In genomic region chr2:127614246-127614645, GRCh38 we compare ENCODE assay signal across 19 cellular contexts. TPM values are rescaled to one million over a fixed set of nuclear protein-coding genes. Genes with fewer than 3 reads are reported as not detected.
"Had no signal": no experiment of that assay in that cellular context is flagged by ENCODE, and none has a peak within 500 bp of the region (broad histone marks: within the 10 kb centered on the region; RNA-seq: fewer than 3 reads in every experiment).

No MANE protein-coding gene starts in this region.

- H3K36me3 ChIP-seq: adrenal gland, gastrocnemius medialis, heart left ventricle, left ventricle myocardium inferior had no signal

- H3K79me2 ChIP-seq: parathyroid adenoma had no signal

- H3K9me3 Mint-ChIP-seq: activated T-helper 17 cell treated with anti-CD3 and anti-CD28 coated beads, Interleukin-2, amount 50 U/mL, for 72 hours had no signal

- H3K27ac ChIP-seq: adrenal gland, gastrocnemius medialis, heart left ventricle, left ventricle myocardium inferior, parathyroid adenoma had no signal

- ATAC-seq: activated T-helper 17 cell treated with anti-CD3 and anti-CD28 coated beads, Interleukin-2, amount 50 U/mL, for 72 hours; esophagus mucosa; gastrocnemius medialis had no signal

- H3K27me3 ChIP-seq: adrenal gland, gastrocnemius medialis, heart left ventricle had no signal

- H2AFZ ChIP-seq: parathyroid adenoma had no signal

- H3K27ac Mint-ChIP-seq: activated naive CD4-positive, alpha-beta T cell treated with anti-CD3 and anti-CD28 coated beads, Interleukin-2, amount 50 U/mL, for 24 hours; activated T-helper 17 cell treated with anti-CD3 and anti-CD28 coated beads, Interleukin-2, amount 50 U/mL, for 72 hours; naive B cell; T-helper 1 cell treated with Interleukin-12 subunit alpha and Interleukin-12 subunit beta and Interleukin-4 antibody, amounts not matched to agents 30 μg/mL and 1 μg/mL, for 36 hours had no signal

- H3K4me1 Mint-ChIP-seq: activated T-helper 17 cell treated with anti-CD3 and anti-CD28 coated beads, Interleukin-2, amount 50 U/mL, for 72 hours had no signal

- H3K9me3 ChIP-seq: gastrocnemius medialis had no signal

- H3K4me3 ChIP-seq: adrenal gland, heart left ventricle, left ventricle myocardium inferior had no signal

- H3K9ac ChIP-seq: parathyroid adenoma had no signal

- H3K4me3 Mint-ChIP-seq: activated naive CD4-positive, alpha-beta T cell treated with anti-CD3 and anti-CD28 coated beads, Interleukin-2, amount 50 U/mL, for 24 hours; activated T-helper 17 cell treated with anti-CD3 and anti-CD28 coated beads, Interleukin-2, amount 50 U/mL, for 72 hours; T-helper 1 cell treated with Interleukin-12 subunit alpha and Interleukin-12 subunit beta and Interleukin-4 antibody, amounts not matched to agents 30 μg/mL and 1 μg/mL, for 36 hours had no signal

- H3K4me1 ChIP-seq: adrenal gland, gastrocnemius medialis, heart left ventricle, left ventricle myocardium inferior, parathyroid adenoma had no signal

- DNase-seq: activated CD4-positive, alpha-beta T cell treated with anti-CD3 and anti-CD28 coated beads, Interleukin-2, amount 50 U/mL, for 4 hours; effector CD4-positive, alpha-beta T cell; gastrocnemius medialis; left ventricle myocardium inferior; naive B cell; stimulated activated CD4-positive, alpha-beta T cell treated with anti-CD3 and anti-CD28 coated beads, Interleukin-12 subunit alpha, Interleukin-12 subunit beta, amount 100 ng/mL, for 4 hours; stimulated activated CD4-positive, alpha-beta T cell treated with anti-CD3 and anti-CD28 coated beads, Interleukin-1b, Interleukin-23, amount 100 ng/mL, for 48 hours; stimulated activated naive CD4-positive, alpha-beta T cell had no signal

- H3K27me3 Mint-ChIP-seq: activated naive CD4-positive, alpha-beta T cell treated with anti-CD3 and anti-CD28 coated beads, Interleukin-2, amount 50 U/mL, for 24 hours; naive B cell had no signal

RNA-seq across cellular contexts. Expression of gene GPR17, which starts 31.7 kb away (rescaled TPM):
- total RNA-seq: activated CD8-positive, alpha-beta memory T cell treated with anti-CD3 and anti-CD28 coated beads for 36 hours; activated T-helper 17 cell treated with anti-CD3 and anti-CD28 coated beads, Interleukin-2, amount 50 U/mL, for 72 hours; bronchial epithelial cell; esophagus mucosa; kidney epithelial cell; mononuclear cell had no signal
